Comparison of ENCODE assay signal across 22 cellular contexts in genomic region chr13:51771418-51772104, GRCh38. TPM values are rescaled to one million over a fixed set of nuclear protein-coding genes. Genes with fewer than 3 reads are reported as not detected.
A peak's percentile ranks its signal among the peaks of the same experiment; 100 is the strongest.
DNase-seq lines count a peak whose midpoint lies in the region; ATAC-seq and TF ChIP-seq lines count a peak whose summit lies in the region.
"Had no signal": no experiment of that assay in that cellular context is flagged by ENCODE, and none has a peak within 500 bp of the region (broad histone marks: within the 10 kb centered on the region; RNA-seq: fewer than 3 reads in every experiment).

No MANE protein-coding gene starts in this region.

- 0 out of 2 replicates have a peak, but pooled peaks cover 4% of the 10 kb centered on the region for H3F3A ChIP-seq in GM23338 (replicated peaks; ENCODE audit: low read depth)

- H3K9me2 ChIP-seq in GM23338 (ENCODE audit: insufficient read depth), result no peaks in the 10 kb centered on the region

- no peaks in the 10 kb centered on the region for H4K20me1 ChIP-seq in GM23338 (replicated peaks; ENCODE audit: insufficient read depth)

- no peak for TF ChIP-seq EP300 in sigmoid colon (IDR thresholded peaks at IDR 0.05)

- H3K36me3 ChIP-seq in GM23338 (ENCODE audit: insufficient read depth) (no peaks in the 10 kb centered on the region), sigmoid colon (peaks cover 0 to 11% (median 0%) of the 10 kb centered on the region in 4 donors)

- H3K36me3 Mint-ChIP-seq in GM23338 (ENCODE audit: low read depth) (peaks cover 3% of the 10 kb centered on the region; the same call in 2 of the 3 replicates), osteocyte (ENCODE audit: unreplicated experiment) (peaks cover 6% of the 10 kb centered on the region)
- H3K36me3 Mint-ChIP-seq: activated naive CD8-positive, alpha-beta T cell had no signal

- TF ChIP-seq POLR2A in sigmoid colon (IDR thresholded peaks at IDR 0.05), result no peak

- H3K9me3 Mint-ChIP-seq in GM23338 (0 out of 3 replicates have a peak, but pooled peaks cover 3% of the 10 kb centered on the region), osteocyte (ENCODE audit: unreplicated experiment) (no peaks in the 10 kb centered on the region)
- H3K9me3 Mint-ChIP-seq: central memory CD8-positive, alpha-beta T cell had no signal

- H3K79me2 ChIP-seq in GM23338 (replicated peaks; ENCODE audit: insufficient read depth), result no peaks in the 10 kb centered on the region

- peak; percentile 4; the same call in 2 of the 3 replicates for ATAC-seq in GM23338
- no peak for ATAC-seq in GM18517 (IDR thresholded peaks at IDR 0.05; ENCODE audit: unreplicated experiment)
- ATAC-seq: gastrocnemius medialis had no signal

- H3K27ac Mint-ChIP-seq in GM23338, result peak overlapping the region; percentile 9; the same call in 1 of the 2 replicates
- no peak overlapping the region for H3K27ac Mint-ChIP-seq in osteocyte (ENCODE audit: unreplicated experiment)

- no peak overlapping the region for H3K4me2 ChIP-seq in GM23338
- H3K4me2 ChIP-seq: PC-9 had no signal

- H3K9me3 ChIP-seq in sigmoid colon, result no peaks in the 10 kb centered on the region
- H3K9me3 ChIP-seq: gastrocnemius medialis had no signal

- H3K27me3 Mint-ChIP-seq in GM23338 (ENCODE audit: insufficient read depth, low read depth, poor library complexity), result peaks cover 23% of the 10 kb centered on the region
- H3K27me3 Mint-ChIP-seq in osteocyte (ENCODE audit: unreplicated experiment), result no peaks in the 10 kb centered on the region
- H3K27me3 Mint-ChIP-seq: activated naive CD8-positive, alpha-beta T cell; central memory CD8-positive, alpha-beta T cell had no signal

- whole genome bisulfite sequencing in sigmoid colon, 2 donors, result 93 to 95% methylated on average over 17 of the region's 17 CpGs

- H3K27me3 ChIP-seq in GM23338 (ENCODE audit: insufficient read depth) (no peaks in the 10 kb centered on the region), sigmoid colon (no peaks in the 10 kb centered on the region)
- H3K27me3 ChIP-seq: gastrocnemius medialis had no signal

- H3K4me1 ChIP-seq in GM23338 (ENCODE audit: insufficient read depth) (peaks cover 19% of the 10 kb centered on the region), sigmoid colon (peaks cover 0 to 18% (median 5%) of the 10 kb centered on the region in 4 donors)

- DNase-seq in DMS153 treated with DMSO at 0.1 percent for 48 hours (lab: John Stamatoyannopoulos, UW; ENCODE audit: unreplicated experiment) (peak; percentile 47), DMS153 (lab: John Stamatoyannopoulos, UW) (no peak), GM23338 (ENCODE audit: low spot score) (no peak), cerebellum (ENCODE audit: low spot score) (peak; percentile 79), osteocyte (ENCODE audit: extremely low spot score, unreplicated experiment) (peak; percentile 56), AML-193 (lab: John Stamatoyannopoulos, UW) (no peak), sigmoid colon (no peak)
- DNase-seq: gastrocnemius medialis; Karpas-422; mesenchymal stem cell; NCI-H1694; NCI-H524 treated with DMSO at 0.1 percent for 48 hours; PC-9; stimulated activated naive CD4-positive, alpha-beta T cell treated with Interleukin-2 at 50 U/mL for 16 hours; SW 1271 had no signal

- H3K27ac ChIP-seq in GM23338 (ENCODE audit: low read depth) (no peak overlapping the region), sigmoid colon (no peak overlapping the region)
- H3K27ac ChIP-seq: 22Rv1, HL-60, PC-9, VCaP had no signal

- H2AFZ ChIP-seq in GM23338, result no peak overlapping the region
- H2AFZ ChIP-seq: PC-9 had no signal

- intact Hi-C loops in sigmoid colon (cut with DNase I), result no loop called here

- peak in 1 of 2 experiments; percentile 26; a peak in 2 of 4 replicates for TF ChIP-seq CTCF in GM23338 (conservative IDR thresholded peaks at IDR 0.05; ENCODE audit: low read depth in 2 of 2)
- no peak for TF ChIP-seq CTCF in osteocyte (IDR thresholded peaks at IDR 0.05)
- no peak for TF ChIP-seq CTCF in sigmoid colon (IDR thresholded peaks at IDR 0.05)

- peaks cover 33% of the 10 kb centered on the region for H3K4me1 Mint-ChIP-seq in GM23338
- H3K4me1 Mint-ChIP-seq in osteocyte (ENCODE audit: unreplicated experiment), result no peaks in the 10 kb centered on the region
- H3K4me1 Mint-ChIP-seq: central memory CD8-positive, alpha-beta T cell had no signal

- H3K4me3 ChIP-seq in GM23338, result no peak overlapping the region
- no peak overlapping the region for H3K4me3 ChIP-seq in sigmoid colon
- H3K4me3 ChIP-seq: gastrocnemius medialis, PC-9, skin epidermis had no signal

- H3K4me3 Mint-ChIP-seq in GM23338 (no peak overlapping the region; the same call in 2 of the 3 replicates), osteocyte (ENCODE audit: unreplicated experiment) (no peak overlapping the region)
- H3K4me3 Mint-ChIP-seq: activated naive CD8-positive, alpha-beta T cell; central memory CD8-positive, alpha-beta T cell had no signal

TF ChIP-seq in GM23338, 12 proteins besides CTCF, POLR2A, EP300 and RAD21 (continues in another document):
- TF ChIP-seq ETS1 (IDR thresholded peaks at IDR 0.05) (no peak), EZH2 (IDR thresholded peaks at IDR 0.05; ENCODE audit: low read depth, unreplicated experiment) (no peak), ZNF114 (CRISPR knock-in tag; IDR thresholded peaks at IDR 0.05) (no peak), EZH2phosphoT487 (IDR thresholded peaks at IDR 0.05; ENCODE audit: unreplicated experiment) (no peak), ZNF331 (CRISPR knock-in tag; IDR thresholded peaks at IDR 0.05; ENCODE audit: low read depth) (no peak), NANOG (IDR thresholded peaks at IDR 0.05; ENCODE audit: borderline replicate concordance) (no peak)

RNA-seq across cellular contexts. Expression of gene DHRS12, which starts 32.4 kb away (rescaled TPM):
- total RNA-seq in GM23338 (2014; rRNA removed; shearing (Covaris generic)), result 4.3 and 4.6 TPM in 2 replicates
- 8.9 and 12.2 TPM in 2 replicates for polyA plus RNA-seq in GM23338 (2016; fragmentation: Nextera tagmentation; extraction: Ambion mirVana)
- 3.1 TPM for total RNA-seq in cerebellum
- total RNA-seq in osteocyte, result 9.2 and 9.3 TPM in 2 replicates
- 10 to 100 TPM; 11.4 to 26.9 (median 14.9) TPM for total RNA-seq in sigmoid colon
- 10 to 100 TPM in 2 of 3 donors, 1 to 10 TPM in 1; 7.4 to 23.4 (median 16.2) TPM for polyA plus RNA-seq in sigmoid colon

Comparison
In these comparisons a context has a peak if more than half of its experiments do, and no peak if none do; other contexts are left out.
1. DNase-seq: peak in DMS153 treated with DMSO at 0.1 percent for 48 hours (single experiment), cerebellum (single experiment) and osteocyte (single experiment); none in DMS153 (single experiment), GM23338 (single experiment), AML-193 (0 of 2) and sigmoid colon (single experiment).